14 cellular contexts compared by ENCODE assay signal in the genomic region with DNA sequence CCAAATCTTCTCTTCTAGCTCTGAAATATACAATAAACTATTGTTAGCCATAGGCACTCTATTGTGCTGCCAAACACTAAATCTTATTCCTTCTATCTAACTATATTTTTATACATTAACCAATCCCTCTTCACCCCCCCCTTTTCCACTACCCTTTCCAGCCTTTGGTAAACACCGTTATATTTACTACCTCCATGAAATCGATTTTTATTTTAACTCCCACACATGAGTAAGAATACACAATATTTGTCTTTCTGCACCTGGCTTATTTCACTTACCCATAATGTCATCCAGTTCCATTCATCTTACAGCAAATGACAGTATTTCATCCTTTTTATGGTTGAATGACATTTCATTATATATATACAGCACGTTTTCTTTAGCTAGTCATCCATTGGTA. TPM values are rescaled to one million over a fixed set of nuclear protein-coding genes. Genes with fewer than 3 reads are reported as not detected.
"Had no signal": no experiment of that assay in that cellular context is flagged by ENCODE, and none has a peak within 500 bp of the region (broad histone marks: within the 10 kb centered on the region; RNA-seq: fewer than 3 reads in every experiment).

No MANE protein-coding gene starts in this region.

- H3K27ac ChIP-seq: breast epithelium, esophagus muscularis mucosa, right atrium auricular region, tibial artery, uterus had no signal

- H3K4me3 Mint-ChIP-seq: activated CD8-positive, alpha-beta memory T cell treated with anti-CD3 and anti-CD28 coated beads, Interleukin-2, amount 10 ng/mL, durations not matched to agents 7 days and 5 days; activated naive CD8-positive, alpha-beta T cell; activated T-cell treated with anti-CD3 and anti-CD28 coated beads, Interleukin-2, amount 50 U/mL, for 24 hours; naive thymus-derived CD4-positive, alpha-beta T cell; stimulated activated effector memory CD8-positive, alpha-beta T cell treated with anti-CD3 and anti-CD28 coated beads, Interleukin-12 subunit alpha, Interleukin-12 subunit beta, amount 100 ng/mL, for 72 hours had no signal

- H3K36me3 ChIP-seq: breast epithelium, esophagus muscularis mucosa, right atrium auricular region, tibial artery, uterus had no signal

- H3K27ac Mint-ChIP-seq: activated CD8-positive, alpha-beta memory T cell treated with anti-CD3 and anti-CD28 coated beads, Interleukin-2, amount 10 ng/mL, durations not matched to agents 7 days and 5 days; activated naive CD8-positive, alpha-beta T cell; activated T-cell treated with anti-CD3 and anti-CD28 coated beads, Interleukin-2, amount 50 U/mL, for 24 hours; naive thymus-derived CD4-positive, alpha-beta T cell; stimulated activated effector memory CD8-positive, alpha-beta T cell treated with anti-CD3 and anti-CD28 coated beads, Interleukin-12 subunit alpha, Interleukin-12 subunit beta, amount 100 ng/mL, for 72 hours had no signal

- H3K4me3 ChIP-seq: breast epithelium, esophagus muscularis mucosa, lung, right atrium auricular region, tibial artery, uterus had no signal

- H3K27me3 ChIP-seq: breast epithelium, esophagus muscularis mucosa, right atrium auricular region, tibial artery, uterus had no signal

- H3K4me1 Mint-ChIP-seq: activated CD8-positive, alpha-beta memory T cell treated with anti-CD3 and anti-CD28 coated beads, Interleukin-2, amount 10 ng/mL, durations not matched to agents 7 days and 5 days; naive thymus-derived CD4-positive, alpha-beta T cell; stimulated activated effector memory CD8-positive, alpha-beta T cell treated with anti-CD3 and anti-CD28 coated beads, Interleukin-12 subunit alpha, Interleukin-12 subunit beta, amount 100 ng/mL, for 72 hours had no signal

- H3K4me1 ChIP-seq: breast epithelium, esophagus muscularis mucosa, right atrium auricular region, tibial artery, uterus had no signal

- ATAC-seq: activated CD8-positive, alpha-beta memory T cell treated with anti-CD3 and anti-CD28 coated beads, Interleukin-2, amount 10 ng/mL, durations not matched to agents 7 days and 5 days; left cardiac atrium; naive thymus-derived CD4-positive, alpha-beta T cell; stimulated activated effector memory CD8-positive, alpha-beta T cell treated with anti-CD3 and anti-CD28 coated beads, Interleukin-12 subunit alpha, Interleukin-12 subunit beta, amount 100 ng/mL, for 72 hours had no signal

- H3K36me3 Mint-ChIP-seq: stimulated activated effector memory CD8-positive, alpha-beta T cell treated with anti-CD3 and anti-CD28 coated beads, Interleukin-12 subunit alpha, Interleukin-12 subunit beta, amount 100 ng/mL, for 72 hours had no signal

- DNase-seq: activated CD8-positive, alpha-beta memory T cell treated with anti-CD3 and anti-CD28 coated beads, Interleukin-2, amount 10 ng/mL, durations not matched to agents 7 days and 5 days; activated effector memory CD4-positive, alpha-beta T cell treated with anti-CD3 and anti-CD28 coated beads, Interleukin-2, amount 50 U/mL, for 16 hours; activated T-cell treated with anti-CD3 and anti-CD28 coated beads, Interleukin-2, amount 50 U/mL, for 24 hours; left cardiac atrium; naive thymus-derived CD4-positive, alpha-beta T cell; small intestine; tibial artery; uterus had no signal

RNA-seq across cellular contexts. Expression of gene PLBD1, which starts 34.0 kb away (rescaled TPM):
- total RNA-seq: activated CD8-positive, alpha-beta memory T cell treated with anti-CD3 and anti-CD28 coated beads, Interleukin-2, amount 10 ng/mL, durations not matched to agents 7 days and 5 days had no signal
